ENCODE assay signal across 12 cellular contexts in genomic region chr19:45136507-45137178, GRCh38. TPM values are rescaled to one million over a fixed set of nuclear protein-coding genes. Genes with fewer than 3 reads are reported as not detected.
DNase-seq lines count a peak whose midpoint lies in the region; ATAC-seq and TF ChIP-seq lines count a peak whose summit lies in the region.
"Had no signal": no experiment of that assay in that cellular context is flagged by ENCODE, and none has a peak within 500 bp of the region (broad histone marks: within the 10 kb centered on the region; RNA-seq: fewer than 3 reads in every experiment).

No MANE protein-coding gene starts in this region.

- no peak for DNase-seq in progenitor cell of endocrine pancreas (ENCODE audit: low spot score, unreplicated experiment)
- DNase-seq in activated CD4-positive, alpha-beta T cell treated with anti-CD3 and anti-CD28 coated beads, Interleukin-2, amount 10 ng/mL, durations not matched to agents 24 days and 14 days = no peak
- DNase-seq in left lung = no peak
- DNase-seq in DMS53 treated with DMSO at 0.1 percent for 48 hours (lab: John Stamatoyannopoulos, UW; ENCODE audit: unreplicated experiment) = no peak
- DNase-seq: midbrain, NCI-H1105, SHP77 had no signal

- H3K36me3 Mint-ChIP-seq in brain = no peaks in the 10 kb centered on the region
- H3K36me3 Mint-ChIP-seq in progenitor cell of endocrine pancreas (ENCODE audit: insufficient read depth) = no peaks in the 10 kb centered on the region
- H3K36me3 Mint-ChIP-seq in activated CD4-positive, alpha-beta T cell treated with anti-CD3 and anti-CD28 coated beads, Interleukin-2, amount 10 ng/mL, durations not matched to agents 24 days and 14 days (ENCODE audit: low read depth) = no peaks in the 10 kb centered on the region

- ATAC-seq in GM18498 (IDR thresholded peaks at IDR 0.05; ENCODE audit: unreplicated experiment) = peak; percentile 32
- ATAC-seq in HG02970 (IDR thresholded peaks at IDR 0.05; ENCODE audit: low FRiP score, unreplicated experiment) = peak; percentile 9
- no peak for ATAC-seq in GM21825 (IDR thresholded peaks at IDR 0.05; ENCODE audit: unreplicated experiment)
- no peak for ATAC-seq in left lung

- H3K27me3 Mint-ChIP-seq in brain = no peaks in the 10 kb centered on the region
- no peaks in the 10 kb centered on the region for H3K27me3 Mint-ChIP-seq in progenitor cell of endocrine pancreas
- no peaks in the 10 kb centered on the region for H3K27me3 Mint-ChIP-seq in activated CD4-positive, alpha-beta T cell treated with anti-CD3 and anti-CD28 coated beads, Interleukin-2, amount 10 ng/mL, durations not matched to agents 24 days and 14 days

- H3K36me3 ChIP-seq in left lung = peaks cover 0 to 13% of the 10 kb centered on the region in 2 donors

- H3K27ac Mint-ChIP-seq in brain (peak overlapping the region; percentile 85 to 98 (median 91)), progenitor cell of endocrine pancreas (peak overlapping the region; percentile 89)
- no peak overlapping the region for H3K27ac Mint-ChIP-seq in activated CD4-positive, alpha-beta T cell treated with anti-CD3 and anti-CD28 coated beads, Interleukin-2, amount 10 ng/mL, durations not matched to agents 24 days and 14 days

- no peak overlapping the region for H3K4me3 ChIP-seq in left lung
- H3K4me3 ChIP-seq: thoracic aorta had no signal

- no peak overlapping the region for H3K27ac ChIP-seq in left lung
- H3K27ac ChIP-seq: thoracic aorta had no signal

- TF ChIP-seq CTCF in brain (conservative IDR thresholded peaks at IDR 0.05) = no peak
- no peak for TF ChIP-seq CTCF in progenitor cell of endocrine pancreas (IDR thresholded peaks at IDR 0.05; ENCODE audit: unreplicated experiment)
- TF ChIP-seq CTCF in left lung (IDR thresholded peaks at IDR 0.05) = no peak

- H3K4me3 Mint-ChIP-seq in brain (peak overlapping the region; percentile 44 to 79 (median 64)), progenitor cell of endocrine pancreas (ENCODE audit: low read depth) (no peak overlapping the region)
- H3K4me3 Mint-ChIP-seq in activated CD4-positive, alpha-beta T cell treated with anti-CD3 and anti-CD28 coated beads, Interleukin-2, amount 10 ng/mL, durations not matched to agents 24 days and 14 days = no peak overlapping the region

- H3K4me1 ChIP-seq in left lung = no peaks in the 10 kb centered on the region

- intact Hi-C loops in activated CD4-positive, alpha-beta T cell treated with anti-CD3 and anti-CD28 coated beads, Interleukin-2, amount 10 ng/mL, durations not matched to agents 24 days and 14 days (cut with micrococcal nuclease) = no loop called here
- intact Hi-C loops in left lung (cut with DNase I) = no loop called here

- H3K4me1 Mint-ChIP-seq in brain = peaks cover 43% of the 10 kb centered on the region
- H3K4me1 Mint-ChIP-seq in progenitor cell of endocrine pancreas (ENCODE audit: low read depth) = peaks cover 5% of the 10 kb centered on the region
- peaks cover 1% of the 10 kb centered on the region for H3K4me1 Mint-ChIP-seq in activated CD4-positive, alpha-beta T cell treated with anti-CD3 and anti-CD28 coated beads, Interleukin-2, amount 10 ng/mL, durations not matched to agents 24 days and 14 days

- H3K9me3 ChIP-seq in left lung = no peaks in the 10 kb centered on the region
- H3K9me3 ChIP-seq: thoracic aorta had no signal

- H3K27me3 ChIP-seq in left lung = no peaks in the 10 kb centered on the region

- H3K9me3 Mint-ChIP-seq in brain (no peaks in the 10 kb centered on the region), progenitor cell of endocrine pancreas (ENCODE audit: low read depth) (no peaks in the 10 kb centered on the region)
- H3K9me3 Mint-ChIP-seq in activated CD4-positive, alpha-beta T cell treated with anti-CD3 and anti-CD28 coated beads, Interleukin-2, amount 10 ng/mL, durations not matched to agents 24 days and 14 days = no peaks in the 10 kb centered on the region

RNA-seq across cellular contexts. Expression of gene NKPD1, which starts 24.1 kb away (rescaled TPM):
- 0.42 TPM for polyA plus RNA-seq in brain (ENCODE audit: insufficient read depth, low read depth, low replicate concordance)
- total RNA-seq in progenitor cell of endocrine pancreas (0.34 and 0.53 TPM in 2 replicates), left lung (not detected)
- 0.16 and 0.28 TPM in 2 replicates for total RNA-seq in activated CD4-positive, alpha-beta T cell treated with anti-CD3 and anti-CD28 coated beads, Interleukin-2, amount 10 ng/mL, durations not matched to agents 24 days and 14 days

RNA-seq across cellular contexts. Expression of gene TRAPPC6A, which starts 41.4 kb away (rescaled TPM):
- 69.4 TPM for polyA plus RNA-seq in brain (ENCODE audit: insufficient read depth, low read depth, low replicate concordance)
- total RNA-seq in progenitor cell of endocrine pancreas = 40.4 and 43.8 TPM in 2 replicates
- 24.7 and 28.5 TPM in 2 replicates for total RNA-seq in activated CD4-positive, alpha-beta T cell treated with anti-CD3 and anti-CD28 coated beads, Interleukin-2, amount 10 ng/mL, durations not matched to agents 24 days and 14 days
- 10 to 100 TPM; 13.0 to 13.6 TPM for total RNA-seq in left lung

RNA-seq across cellular contexts. Expression of gene BLOC1S3, which starts 41.9 kb away (rescaled TPM):
- polyA plus RNA-seq in brain (ENCODE audit: insufficient read depth, low read depth, low replicate concordance) = 10.2 TPM
- total RNA-seq in progenitor cell of endocrine pancreas (8.7 and 9.1 TPM in 2 replicates), left lung (10 to 100 TPM; 13.8 to 15.8 TPM)
- total RNA-seq in activated CD4-positive, alpha-beta T cell treated with anti-CD3 and anti-CD28 coated beads, Interleukin-2, amount 10 ng/mL, durations not matched to agents 24 days and 14 days = 10.1 and 12.2 TPM in 2 replicates

RNA-seq across cellular contexts. Expression of gene PPP1R37, which starts 43.7 kb away (rescaled TPM):
- 59.2 TPM for polyA plus RNA-seq in brain (ENCODE audit: insufficient read depth, low read depth, low replicate concordance)
- total RNA-seq in progenitor cell of endocrine pancreas = 44.8 and 45.8 TPM in 2 replicates
- 20.3 and 21.8 TPM in 2 replicates for total RNA-seq in activated CD4-positive, alpha-beta T cell treated with anti-CD3 and anti-CD28 coated beads, Interleukin-2, amount 10 ng/mL, durations not matched to agents 24 days and 14 days
- 10 to 100 TPM; 26.8 to 29.8 TPM for total RNA-seq in left lung

RNA-seq across cellular contexts. Expression of gene GEMIN7, which starts 57.6 kb away (rescaled TPM):
- polyA plus RNA-seq in brain (ENCODE audit: insufficient read depth, low read depth, low replicate concordance) = 20.6 TPM
- total RNA-seq in progenitor cell of endocrine pancreas (29.8 and 39.4 TPM in 2 replicates), left lung (10 to 100 TPM; 20.9 to 24.0 TPM)
- total RNA-seq in activated CD4-positive, alpha-beta T cell treated with anti-CD3 and anti-CD28 coated beads, Interleukin-2, amount 10 ng/mL, durations not matched to agents 24 days and 14 days = 51.5 and 54.3 TPM in 2 replicates

Comparison
In these comparisons a context has a peak if more than half of its experiments do, and no peak if none do; other contexts are left out.
1. ATAC-seq: peak in GM18498 (single experiment) and HG02970 (single experiment); none in GM21825 (single experiment) and left lung (single experiment).
2. H3K4me3 Mint-ChIP-seq: peak in brain (5 of 5); none in progenitor cell of endocrine pancreas (single experiment) and activated CD4-positive, alpha-beta T cell treated with anti-CD3 and anti-CD28 coated beads, Interleukin-2, amount 10 ng/mL, durations not matched to agents 24 days and 14 days (single experiment).